In the genomic region with DNA sequence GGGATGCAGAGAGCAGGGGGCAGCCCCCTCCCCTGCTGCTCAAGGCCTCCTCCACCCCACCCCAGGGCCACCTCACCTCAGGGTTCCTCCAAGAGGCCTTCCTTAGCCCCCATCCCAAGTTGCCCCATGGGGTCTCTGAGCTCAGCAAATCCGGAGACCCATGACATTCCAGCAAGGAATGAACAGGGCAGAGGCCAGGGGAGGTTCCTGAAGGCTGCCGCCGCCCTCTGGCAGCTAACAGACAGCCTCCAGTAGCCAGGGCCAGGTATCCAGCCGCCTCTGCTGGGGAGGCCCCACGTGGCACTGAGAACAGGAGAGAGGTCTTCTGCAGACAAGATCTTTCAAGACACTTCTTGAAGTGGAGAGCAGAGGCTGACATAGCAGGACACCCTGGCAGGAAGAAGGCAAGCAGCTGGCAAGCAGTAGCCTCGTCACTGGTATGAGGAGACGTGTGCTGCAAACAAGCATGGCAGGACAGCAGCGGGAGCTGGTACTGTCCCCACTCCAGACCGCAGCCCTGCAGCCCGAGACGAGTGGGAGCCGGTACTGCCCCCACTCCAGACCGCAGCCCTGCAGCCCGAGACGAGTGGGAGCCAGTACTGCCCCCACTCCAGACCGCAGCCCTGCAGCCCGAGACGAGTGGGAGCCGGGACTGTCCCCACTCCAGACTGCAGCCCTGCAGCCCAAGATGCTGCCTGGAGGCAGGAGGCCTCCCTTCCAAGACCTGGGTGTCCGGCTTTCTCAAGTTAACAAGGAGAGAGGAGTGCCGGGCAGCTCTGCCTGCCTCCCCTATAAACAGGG, we compare ENCODE assay signal across 19 cellular contexts.
"Had no signal": no experiment of that assay in that cellular context is flagged by ENCODE, and none has a peak within 500 bp of the region (broad histone marks: within the 10 kb centered on the region; RNA-seq: fewer than 3 reads in every experiment).

No MANE protein-coding gene starts in this region.

- H3K27me3 ChIP-seq: breast epithelium, dorsolateral prefrontal cortex, right atrium auricular region, tibial nerve had no signal

- H3K36me3 Mint-ChIP-seq: activated naive CD8-positive, alpha-beta T cell treated with anti-CD3 and anti-CD28 coated beads, Interleukin-2, amount 10 ng/mL, durations not matched to agents 7 days and 5 days; stimulated activated naive B cell treated with anti-CD40 and anti-IgM and Interleukin-4, amounts not matched to agents 10 μg/mL and 1 μg/mL and 100 μg/mL, for 72 hours had no signal

- H3K27me3 Mint-ChIP-seq: activated naive CD8-positive, alpha-beta T cell treated with anti-CD3 and anti-CD28 coated beads, Interleukin-2, amount 10 ng/mL, durations not matched to agents 7 days and 5 days had no signal

- DNase-seq: activated CD4-positive, alpha-beta T cell treated with anti-CD3 and anti-CD28 coated beads, Interleukin-2, amount 50 U/mL, for 48 hours; activated CD4-positive, CD25-positive, alpha-beta regulatory T cell treated with anti-CD3 and anti-CD28 coated beads, Interleukin-2, amount 50 U/mL, for 72 hours; activated gamma-delta T cell; activated naive CD8-positive, alpha-beta T cell treated with anti-CD3 and anti-CD28 coated beads, Interleukin-2, amount 10 ng/mL, durations not matched to agents 7 days and 5 days; activated T-cell treated with anti-CD3 and anti-CD28 coated beads, Interleukin-2, amount 50 U/mL, for 4 hours; dorsolateral prefrontal cortex; glutamatergic neuron; left ventricle myocardium superior; mesenchymal stem cell; spleen; stimulated activated CD4-positive, alpha-beta T cell treated with anti-CD3 and anti-CD28 coated beads, Interleukin-2, amount 100 ng/mL, for 24 hours; stimulated activated naive B cell treated with anti-CD40 and anti-IgM and Interleukin-4, amounts not matched to agents 10 μg/mL and 1 μg/mL and 100 μg/mL, for 72 hours; SW 1271 had no signal

- H3K4me1 Mint-ChIP-seq: activated naive CD8-positive, alpha-beta T cell treated with anti-CD3 and anti-CD28 coated beads, Interleukin-2, amount 10 ng/mL, durations not matched to agents 7 days and 5 days had no signal

- FAIRE-seq: keratinocyte had no signal

- H3K27ac Mint-ChIP-seq: activated naive CD8-positive, alpha-beta T cell treated with anti-CD3 and anti-CD28 coated beads, Interleukin-2, amount 10 ng/mL, durations not matched to agents 7 days and 5 days; stimulated activated naive B cell treated with anti-CD40 and anti-IgM and Interleukin-4, amounts not matched to agents 10 μg/mL and 1 μg/mL and 100 μg/mL, for 72 hours had no signal

- H3K9me3 Mint-ChIP-seq: activated naive CD8-positive, alpha-beta T cell treated with anti-CD3 and anti-CD28 coated beads, Interleukin-2, amount 10 ng/mL, durations not matched to agents 7 days and 5 days; activated T-cell treated with anti-CD3 and anti-CD28 coated beads, Interleukin-2, amount 50 U/mL, for 4 hours; stimulated activated naive B cell treated with anti-CD40 and anti-IgM and Interleukin-4, amounts not matched to agents 10 μg/mL and 1 μg/mL and 100 μg/mL, for 72 hours had no signal

- H3K4me3 ChIP-seq: breast epithelium, dorsolateral prefrontal cortex, esophagus muscularis mucosa, right atrium auricular region, spleen, tibial nerve had no signal

- H3K4me3 Mint-ChIP-seq: activated naive CD8-positive, alpha-beta T cell treated with anti-CD3 and anti-CD28 coated beads, Interleukin-2, amount 10 ng/mL, durations not matched to agents 7 days and 5 days; activated T-cell treated with anti-CD3 and anti-CD28 coated beads, Interleukin-2, amount 50 U/mL, for 4 hours; stimulated activated naive B cell treated with anti-CD40 and anti-IgM and Interleukin-4, amounts not matched to agents 10 μg/mL and 1 μg/mL and 100 μg/mL, for 72 hours had no signal

- H3K4me1 ChIP-seq: breast epithelium, right atrium auricular region had no signal

- ATAC-seq: activated T-cell treated with anti-CD3 and anti-CD28 coated beads, Interleukin-2, amount 50 U/mL, for 4 hours; left ventricle myocardium superior; stimulated activated naive B cell treated with anti-CD40 and anti-IgM and Interleukin-4, amounts not matched to agents 10 μg/mL and 1 μg/mL and 100 μg/mL, for 72 hours had no signal

- H3K9me3 ChIP-seq: breast epithelium, esophagus muscularis mucosa, neutrophil, right atrium auricular region, spleen, tibial nerve had no signal

- H3K27ac ChIP-seq: breast epithelium, dorsolateral prefrontal cortex, esophagus muscularis mucosa, neutrophil, right atrium auricular region, spleen, tibial nerve had no signal

- H3K36me3 ChIP-seq: breast epithelium, esophagus muscularis mucosa, neutrophil, right atrium auricular region, spleen, tibial nerve had no signal
